Comparison of ENCODE assay signal across 1 cellular context in genomic region chr2:36545871-36546416, GRCh38.
TF ChIP-seq lines count a peak whose summit lies in the region.

No MANE protein-coding gene starts in this region.

TF ChIP-seq in SK-N-SH, 30 proteins besides CTCF, POLR2A, EP300 and RAD21 (continued from another document):
- TF ChIP-seq POLR2AphosphoS5 (IDR thresholded peaks at IDR 0.05; ENCODE audit: low read depth, low read length): no peak
- no peak for TF ChIP-seq GATA2 (CRISPR knock-in tag; IDR thresholded peaks at IDR 0.05)
- no peak; the same call in 1 of the 2 replicates for TF ChIP-seq FOSL2 (IDR thresholded peaks at IDR 0.05; ENCODE audit: borderline replicate concordance, low read depth)
- TF ChIP-seq FOXJ3 (CRISPR knock-in tag; IDR thresholded peaks at IDR 0.05): no peak
- no peak for TF ChIP-seq ELF1 (IDR thresholded peaks at IDR 0.05)
- no peak for TF ChIP-seq MAX (IDR thresholded peaks at IDR 0.05; ENCODE audit: low read depth)
- no peak for TF ChIP-seq YY1 (IDR thresholded peaks at IDR 0.05; ENCODE audit: low read depth)
